Comparison of ENCODE assay signal across 9 cellular contexts in the genomic region with DNA sequence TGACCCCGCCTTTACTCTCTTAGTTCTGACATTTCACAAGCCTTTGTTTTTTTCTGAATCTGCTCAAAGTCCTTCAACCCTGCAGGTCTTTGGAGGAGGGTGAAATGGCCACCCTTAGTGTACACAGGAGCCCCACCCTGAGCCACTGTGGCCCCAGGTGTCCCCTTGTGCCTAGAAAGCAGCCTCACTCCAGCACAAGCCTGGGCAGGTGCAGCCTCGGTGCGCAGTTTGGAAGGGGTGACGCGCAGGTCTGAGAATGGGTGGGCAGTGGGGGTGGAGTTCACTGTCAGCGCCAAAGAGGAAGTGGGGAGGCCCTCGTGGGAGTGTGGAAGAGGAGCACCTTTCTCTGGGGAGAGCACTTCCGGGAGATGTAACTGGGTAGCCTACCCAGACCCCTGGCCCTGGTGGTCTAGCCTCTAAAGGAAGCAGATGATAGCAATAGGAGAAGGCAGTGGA. TPM values are rescaled to one million over a fixed set of nuclear protein-coding genes. Genes with fewer than 3 reads are reported as not detected.
A peak's percentile ranks its signal among the peaks of the same experiment; 100 is the strongest.
DNase-seq lines count a peak whose midpoint lies in the region; ATAC-seq, FAIRE-seq and TF ChIP-seq lines count a peak whose summit lies in the region.
"Had no signal": no experiment of that assay in that cellular context is flagged by ENCODE, and none has a peak within 500 bp of the region (broad histone marks: within the 10 kb centered on the region; RNA-seq: fewer than 3 reads in every experiment).

No MANE protein-coding gene starts in this region.

- H3K4me3 Mint-ChIP-seq in progenitor cell of endocrine pancreas (ENCODE audit: low read depth) = no peak overlapping the region

- peak; percentile 57 for DNase-seq in GM12892 (ENCODE audit: insufficient read length)
- peak; percentile 27 to 46 for DNase-seq in activated T-cell treated with anti-CD3 and anti-CD28 coated beads, Interleukin-2, amount 50 U/mL, for 48 hours
- no peak for DNase-seq in progenitor cell of endocrine pancreas (ENCODE audit: low spot score, unreplicated experiment)
- no peak for DNase-seq in NCI-H1105 (lab: John Stamatoyannopoulos, UW)
- no peak for DNase-seq in epidermal melanocyte (ENCODE audit: insufficient read length, low spot score)
- DNase-seq: NCI-H2227 treated with DMSO at 0.1 percent for 48 hours had no signal

- no peak for TF ChIP-seq POLR2A in GM12892 (IDR thresholded peaks at IDR 0.05; ENCODE audit: low read depth, low read length)

- TF ChIP-seq CTCF in progenitor cell of endocrine pancreas (IDR thresholded peaks at IDR 0.05; ENCODE audit: unreplicated experiment) = no peak

- no peaks in the 10 kb centered on the region for H3K36me3 Mint-ChIP-seq in progenitor cell of endocrine pancreas (ENCODE audit: insufficient read depth)

- FAIRE-seq in GM12892 (lab: Jason Lieb, UNC) = no peak

- H3K4me1 Mint-ChIP-seq in progenitor cell of endocrine pancreas (ENCODE audit: low read depth) = peaks cover 50% of the 10 kb centered on the region

- H3K9me3 Mint-ChIP-seq in progenitor cell of endocrine pancreas (ENCODE audit: low read depth) = no peaks in the 10 kb centered on the region

- ATAC-seq in HG03103 (IDR thresholded peaks at IDR 0.05; ENCODE audit: low read depth, unreplicated experiment) = peak; percentile 63
- no peak for ATAC-seq in HG02840 (IDR thresholded peaks at IDR 0.05; ENCODE audit: low FRiP score, unreplicated experiment)
- no peak for ATAC-seq in HG02571 (IDR thresholded peaks at IDR 0.05; ENCODE audit: unreplicated experiment)

- no peaks in the 10 kb centered on the region for H3K27me3 Mint-ChIP-seq in progenitor cell of endocrine pancreas

- H3K27ac Mint-ChIP-seq in progenitor cell of endocrine pancreas = peak overlapping the region; percentile 66

RNA-seq across cellular contexts. Expression of gene DAB2IP, which starts 17.1 kb away (rescaled TPM):
- 0.13 TPM for polyA plus RNA-seq in GM12892 (2012; ENCODE audit: missing spikeins)
- total RNA-seq in progenitor cell of endocrine pancreas = 63.2 and 67.8 TPM in 2 replicates

Comparison
In these comparisons a context has a peak if more than half of its experiments do, and no peak if none do; other contexts are left out.
1. DNase-seq: peak in GM12892 (single experiment) and activated T-cell treated with anti-CD3 and anti-CD28 coated beads, Interleukin-2, amount 50 U/mL, for 48 hours (2 of 2); none in progenitor cell of endocrine pancreas (single experiment), NCI-H1105 (single experiment) and epidermal melanocyte (single experiment).